Comparison of ENCODE assay signal across 8 cellular contexts in the genomic region with DNA sequence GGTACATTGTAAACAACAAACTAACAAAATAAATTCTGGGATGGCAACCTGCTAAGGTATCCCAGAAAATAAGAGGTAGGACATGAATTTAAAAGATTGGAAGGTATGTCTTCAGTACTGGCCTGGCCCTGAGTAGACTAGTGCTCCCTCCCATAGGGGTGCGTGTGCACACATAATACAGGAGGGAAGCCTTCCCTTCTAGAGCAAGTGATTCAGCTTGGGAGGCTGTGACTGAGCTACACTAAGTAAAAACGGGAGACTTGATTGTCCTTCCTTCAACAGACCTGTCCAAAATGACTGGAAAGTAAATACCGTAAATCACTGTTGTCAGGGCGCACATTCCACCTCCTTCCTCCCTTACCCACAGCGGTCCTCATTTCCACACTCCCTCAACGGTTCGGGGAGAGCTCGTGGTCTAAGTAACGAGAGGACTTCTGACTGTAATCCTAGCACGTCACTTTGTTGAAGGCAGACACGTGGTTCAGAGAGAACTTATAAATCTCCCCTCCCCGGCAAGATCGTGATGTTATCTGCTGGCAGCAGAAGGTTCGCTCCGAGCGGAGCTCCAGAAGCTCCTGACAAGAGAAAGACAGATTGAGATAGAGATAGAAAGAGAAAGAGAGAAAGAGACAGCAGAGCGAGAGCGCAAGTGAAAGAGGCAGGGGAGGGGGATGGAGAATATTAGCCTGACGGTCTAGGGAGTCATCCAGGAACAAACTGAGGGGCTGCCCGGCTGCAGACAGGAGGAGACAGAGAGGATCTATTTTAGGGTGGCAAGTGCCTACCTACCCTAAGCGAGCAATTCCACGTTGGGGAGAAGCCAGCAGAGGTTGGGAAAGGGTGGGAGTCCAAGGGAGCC. TPM values are rescaled to one million over a fixed set of nuclear protein-coding genes. Genes with fewer than 3 reads are reported as not detected.
A peak's percentile ranks its signal among the peaks of the same experiment; 100 is the strongest.
DNase-seq lines count a peak whose midpoint lies in the region; ATAC-seq, FAIRE-seq and TF ChIP-seq lines count a peak whose summit lies in the region.

TSS of gene TGFB2 (plus strand) at position 523 of the 859 bp plus-strand sequence. CDS start 1,366 bp downstream, outside the sequence.

- no peak within 1 kb of the TSS for H2AFZ ChIP-seq in OCI-LY3 (ENCODE audit: low read depth, low read length)

- H3K9me3 Mint-ChIP-seq in CD4-positive, alpha-beta memory T cell: peaks cover 0 to 3% (median 0%) of the 10 kb centered on the region in 8 donors

- H3K36me3 Mint-ChIP-seq in CD4-positive, alpha-beta memory T cell: peaks cover 0 to 15% of the 10 kb centered on the region in 2 donors

- H3K27me3 ChIP-seq in CD4-positive, alpha-beta memory T cell (ENCODE audit: insufficient read depth, low read length): no peaks in the 10 kb centered on the region
- peaks cover 5% of the 10 kb centered on the region for H3K27me3 ChIP-seq in OCI-LY3 (ENCODE audit: low read depth, low read length)

- peak within 1 kb of the TSS; percentile 78 for H3K4me2 ChIP-seq in OCI-LY3 (ENCODE audit: low read length)

- H3K27ac Mint-ChIP-seq in CD4-positive, alpha-beta memory T cell: peak within 1 kb of the TSS in 1 of 7 donors; percentile 89

- no peak within 1 kb of the TSS for H3K4me3 Mint-ChIP-seq in CD4-positive, alpha-beta memory T cell

- CTCF ChIA-PET in CD4-positive, alpha-beta memory T cell (lab: Charles Lee; ENCODE audit: partially characterized antibody): no interaction called here

- peaks cover 32% of the 10 kb centered on the region for H3K4me1 ChIP-seq in CD4-positive, alpha-beta memory T cell (ENCODE audit: insufficient read depth, low read length)
- H3K4me1 ChIP-seq in OCI-LY3 (ENCODE audit: low read length): peaks cover 3% of the 10 kb centered on the region

- no peak for TF ChIP-seq CTCF in OCI-LY3 (IDR thresholded peaks at IDR 0.05; ENCODE audit: low read depth, low read length)

- peaks cover 17 to 26% (median 22%) of the 10 kb centered on the region in 4 donors for H3K4me1 Mint-ChIP-seq in CD4-positive, alpha-beta memory T cell

- H3K9ac ChIP-seq in OCI-LY3 (ENCODE audit: low read length): peak within 1 kb of the TSS; percentile 36

- no peaks in the 10 kb centered on the region for H4K20me1 ChIP-seq in OCI-LY3 (ENCODE audit: insufficient read depth, low read length)

- DNase-seq in CD4-positive, alpha-beta memory T cell: peak in 4 of 5 donors; percentile 13 to 43 (median 19)
- DNase-seq in GM19239 (ENCODE audit: insufficient read length, low spot score) (no peak), iris pigment epithelial cell (ENCODE audit: low read depth) (peak; percentile 98), NCI-H2107 (lab: John Stamatoyannopoulos, UW) (no peak)
- peak; percentile 2 for DNase-seq in central memory CD4-positive, alpha-beta T cell

- FAIRE-seq in GM19239 (lab: Jason Lieb, UNC): peak; percentile 79

- H3K27ac ChIP-seq in CD4-positive, alpha-beta memory T cell (ENCODE audit: low read depth, low read length): peak within 1 kb of the TSS; percentile 11
- no peak within 1 kb of the TSS for H3K27ac ChIP-seq in OCI-LY3 (ENCODE audit: low read length)
- H3K27ac ChIP-seq in skin epidermis: peak within 1 kb of the TSS; percentile 31 to 85 (median 72)

- peak within 1 kb of the TSS; percentile 2 to 47 for H3K4me3 ChIP-seq in CD4-positive, alpha-beta memory T cell (ENCODE audit: low read length in 2 of 2)
- H3K4me3 ChIP-seq in OCI-LY3 (ENCODE audit: low read length) (peak within 1 kb of the TSS; percentile 73), skin epidermis (peak within 1 kb of the TSS; percentile 48 to 61 (median 55))

- H3K27me3 Mint-ChIP-seq in CD4-positive, alpha-beta memory T cell: peaks cover 3 to 9% of the 10 kb centered on the region in 2 donors

- intact Hi-C loops in CD4-positive, alpha-beta memory T cell (cut with micrococcal nuclease): loop anchor here (5.0 kb wide), 1 partner anchor 827 kb away; the partner anchor contains the start of gene LYPLAL1

- no peaks in the 10 kb centered on the region for H3K36me3 ChIP-seq in CD4-positive, alpha-beta memory T cell (ENCODE audit: insufficient read depth, low read length)
- peaks cover 15% of the 10 kb centered on the region for H3K36me3 ChIP-seq in OCI-LY3 (replicated peaks; ENCODE audit: low read depth, low read length)

- ATAC-seq in HG03196 (IDR thresholded peaks at IDR 0.05; ENCODE audit: unreplicated experiment): peak; percentile 38

- no peaks in the 10 kb centered on the region for H3K9me3 ChIP-seq in CD4-positive, alpha-beta memory T cell (ENCODE audit: control insufficient read depth in 1 of 2, low read length in 2 of 2)
- no peaks in the 10 kb centered on the region for H3K9me3 ChIP-seq in OCI-LY3 (ENCODE audit: insufficient read depth, low read length)

- no peaks in the 10 kb centered on the region for H3K79me2 ChIP-seq in OCI-LY3 (ENCODE audit: low read length)

- POLR2A ChIA-PET in CD4-positive, alpha-beta memory T cell (lab: Charles Lee; ENCODE audit: partially characterized antibody): interaction anchor here (0.7 to 2.8 kb wide), 2 partner anchors 60 to 719 kb away, joined by 3 to 7 read pairs; partner anchors contain the start of gene RRP15

RNA-seq across cellular contexts. Expression of gene TGFB2, which starts in this region (rescaled TPM):
- not detected for total RNA-seq in CD4-positive, alpha-beta memory T cell
- polyA plus RNA-seq in CD4-positive, alpha-beta memory T cell: not detected

Comparison
In these comparisons a context has a peak if more than half of its experiments do, and no peak if none do; other contexts are left out.
1. Peak in DNase-seq, H3K4me3 ChIP-seq and H3K27ac ChIP-seq in CD4-positive, alpha-beta memory T cell; RNA of the gene not detected or under 1 TPM.
2. DNase-seq: peak in central memory CD4-positive, alpha-beta T cell (single experiment) and iris pigment epithelial cell (single experiment); none in GM19239 (single experiment) and NCI-H2107 (single experiment).
3. Peak in every context shown above with its lines, with median percentiles within 50 percentile points of each other: H3K4me3 ChIP-seq.